In genomic region chr15:69160141-69160975, GRCh38 we compare ENCODE assay signal across 1 cellular context.
TF ChIP-seq lines count a peak whose summit lies in the region.

Gene GLCE, plus strand, starts transcription at chr15:69160635. Its CDS starts 95,172 bp downstream, at chr15:69255807.

TF ChIP-seq in HepG2, 621 proteins besides CTCF, POLR2A, EP300 and RAD21 (continued from another document and continues in another):
- TF ChIP-seq AKNA (CRISPR knock-in tag; IDR thresholded peaks at IDR 0.05; ENCODE audit: borderline replicate concordance) (no peak), MXD3 (CRISPR knock-in tag; IDR thresholded peaks at IDR 0.05) (no peak), ZFP1 (CRISPR knock-in tag; IDR thresholded peaks at IDR 0.05) (no peak), HNRNPLL (IDR thresholded peaks at IDR 0.05; ENCODE audit: low read depth, low read length, poor library complexity, severe bottlenecking) (peak; percentile 88), SCMH1 (CRISPR knock-in tag; IDR thresholded peaks at IDR 0.05; ENCODE audit: borderline replicate concordance) (no peak), ZSCAN5A (CRISPR knock-in tag; IDR thresholded peaks at IDR 0.05; ENCODE audit: borderline replicate concordance) (no peak), DR1 (CRISPR knock-in tag; IDR thresholded peaks at IDR 0.05) (0 out of 2 replicates have a peak, but pooled peaks have one; percentile 36), STAT6 (CRISPR knock-in tag; IDR thresholded peaks at IDR 0.05; ENCODE audit: borderline replicate concordance) (0 out of 2 replicates have a peak, but pooled peaks have one; percentile 32), IRX3 (CRISPR knock-in tag; IDR thresholded peaks at IDR 0.05; ENCODE audit: borderline replicate concordance, low read depth) (no peak), SOX5 (CRISPR knock-in tag; IDR thresholded peaks at IDR 0.05; ENCODE audit: borderline replicate concordance) (peak; percentile 40; the same call in 1 of the 2 replicates), ZBTB40 (IDR thresholded peaks at IDR 0.05) (no peak), ZBTB40 (CRISPR knock-in tag; IDR thresholded peaks at IDR 0.05) (peak; percentile 58; the same call in 1 of the 2 replicates), ZNF451 (CRISPR knock-in tag; IDR thresholded peaks at IDR 0.05) (no peak; the same call in 1 of the 2 replicates), ZNF547 (CRISPR knock-in tag; IDR thresholded peaks at IDR 0.05) (no peak), MXI1 (IDR thresholded peaks at IDR 0.05; ENCODE audit: borderline replicate concordance, low read depth, low read length) (peak; percentile 87; the same call in 1 of the 3 replicates), HMGXB4 (CRISPR knock-in tag; IDR thresholded peaks at IDR 0.05; ENCODE audit: borderline replicate concordance in 1 of 2, low read depth in 1 of 2) (peak; percentile 57 to 89; a peak in 3 of 4 replicates), GLI4 (CRISPR knock-in tag; IDR thresholded peaks at IDR 0.05; ENCODE audit: borderline replicate concordance) (0 out of 2 replicates have a peak, but pooled peaks have one; percentile 25), POLR2AphosphoS5 (IDR thresholded peaks at IDR 0.05; ENCODE audit: low read depth, low read length) (peak; percentile 89), ZFAT (CRISPR knock-in tag; conservative IDR thresholded peaks at IDR 0.05) (no peak), MBNL3 (CRISPR knock-in tag; conservative IDR thresholded peaks at IDR 0.05) (no peak)
